ENCODE assay signal across 9 cellular contexts in genomic region chr5:74017786-74018211, GRCh38.
DNase-seq lines count a peak whose midpoint lies in the region; ATAC-seq and TF ChIP-seq lines count a peak whose summit lies in the region.
"Had no signal": no experiment of that assay in that cellular context is flagged by ENCODE, and none has a peak within 500 bp of the region (broad histone marks: within the 10 kb centered on the region; RNA-seq: fewer than 3 reads in every experiment).

No MANE protein-coding gene starts in this region.

- no peaks in the 10 kb centered on the region for H3K36me3 Mint-ChIP-seq in activated naive CD4-positive, alpha-beta T cell treated with anti-CD3 and anti-CD28 coated beads, Interleukin-2, amount 50 U/mL, for 72 hours

- POLR2A ChIA-PET in HEK293T (lab: Yijun Ruan, JAX) = no interaction called here

- TF ChIP-seq CTCF in esophagus muscularis mucosa (IDR thresholded peaks at IDR 0.05) = no peak

- no peaks in the 10 kb centered on the region for H3K36me3 ChIP-seq in esophagus muscularis mucosa
- H3K36me3 ChIP-seq: tibial artery had no signal

- H3K4me3 ChIP-seq in esophagus muscularis mucosa = no peak overlapping the region
- H3K4me3 ChIP-seq in skeletal muscle cell (ENCODE audit: low read depth, low read length) = no peak overlapping the region
- H3K4me3 ChIP-seq: tibial artery had no signal

- DNase-seq in HEK293T (ENCODE audit: extremely low spot score) (peak; percentile 52), NCI-H446 treated with DMSO at 0.1 percent for 48 hours (lab: John Stamatoyannopoulos, UW) (peak; percentile 99), esophagus muscularis mucosa (ENCODE audit: extremely low spot score) (peak; percentile 80), skeletal muscle cell (ENCODE audit: low read depth) (peak; percentile 62)
- DNase-seq in activated CD4-positive, alpha-beta T cell treated with anti-CD3 and anti-CD28 coated beads for 48 hours = no peak
- DNase-seq in activated naive CD4-positive, alpha-beta T cell treated with anti-CD3 and anti-CD28 coated beads, Interleukin-2, amount 50 U/mL, for 72 hours (ENCODE audit: low spot score in 2 of 2) = no peak
- DNase-seq: tibial artery had no signal

- H3K9me3 ChIP-seq in esophagus muscularis mucosa = no peaks in the 10 kb centered on the region
- H3K9me3 ChIP-seq: tibial artery had no signal

- peaks cover 0 to 5% of the 10 kb centered on the region in 2 donors for H3K9me3 Mint-ChIP-seq in activated naive CD4-positive, alpha-beta T cell treated with anti-CD3 and anti-CD28 coated beads, Interleukin-2, amount 50 U/mL, for 72 hours

- no peak overlapping the region for H3K27ac ChIP-seq in esophagus muscularis mucosa (replicated peaks in 1 of 4)
- H3K27ac ChIP-seq: tibial artery had no signal

- TF ChIP-seq POLR2A in esophagus muscularis mucosa (IDR thresholded peaks at IDR 0.05; ENCODE audit: low read depth) = no peak

- ATAC-seq in activated naive CD4-positive, alpha-beta T cell treated with anti-CD3 and anti-CD28 coated beads, Interleukin-2, amount 50 U/mL, for 72 hours = no peak
- ATAC-seq in GM18873 (IDR thresholded peaks at IDR 0.05; ENCODE audit: low FRiP score, unreplicated experiment) = no peak
- ATAC-seq in HG03025 (IDR thresholded peaks at IDR 0.05; ENCODE audit: low FRiP score, unreplicated experiment) = no peak

- intact Hi-C loops in esophagus muscularis mucosa (cut with DNase I) = no loop called here

- no peaks in the 10 kb centered on the region for H3K27me3 ChIP-seq in esophagus muscularis mucosa

- TF ChIP-seq EP300 in esophagus muscularis mucosa (IDR thresholded peaks at IDR 0.05) = no peak

- H3K27ac Mint-ChIP-seq in activated naive CD4-positive, alpha-beta T cell treated with anti-CD3 and anti-CD28 coated beads, Interleukin-2, amount 50 U/mL, for 72 hours = no peak overlapping the region

- CTCF ChIA-PET in HEK293T (lab: Yijun Ruan, JAX) = interaction anchor here (0.5 kb wide), 1 partner anchor 43 kb away, joined by 3 read pairs; no protein-coding TSS in a partner anchor

- H3K4me1 ChIP-seq in esophagus muscularis mucosa = no peaks in the 10 kb centered on the region
- H3K4me1 ChIP-seq: tibial artery had no signal

- WGBS in esophagus muscularis mucosa = 67% methylated on average over 1 of the region's 3 CpGs

TF ChIP-seq in HEK293T, 16 proteins besides CTCF, POLR2A, EP300 and RAD21:
- no peak for TF ChIP-seq ZNF384 (IDR thresholded peaks at IDR 0.05)
- peak; percentile 71; the same call in 1 of the 2 replicates for TF ChIP-seq CTBP1 (IDR thresholded peaks at IDR 0.05; ENCODE audit: borderline replicate concordance)
- no peak for TF ChIP-seq FOXK2 (IDR thresholded peaks at IDR 0.05)

Comparison
In these comparisons a context has a peak if more than half of its experiments do, and no peak if none do; other contexts are left out.
1. DNase-seq: peak in HEK293T (single experiment), NCI-H446 treated with DMSO at 0.1 percent for 48 hours (single experiment), esophagus muscularis mucosa (single experiment) and skeletal muscle cell (single experiment); none in activated CD4-positive, alpha-beta T cell treated with anti-CD3 and anti-CD28 coated beads for 48 hours (single experiment) and activated naive CD4-positive, alpha-beta T cell treated with anti-CD3 and anti-CD28 coated beads, Interleukin-2, amount 50 U/mL, for 72 hours (0 of 2).